In genomic region chr3:47412453-47412756, GRCh38 we compare ENCODE assay signal across 28 cellular contexts.
"Had no signal": no experiment of that assay in that cellular context is flagged by ENCODE, and none has a peak within 500 bp of the region (broad histone marks: within the 10 kb centered on the region; RNA-seq: fewer than 3 reads in every experiment).

No MANE protein-coding gene starts in this region.

- H3K4me3 Mint-ChIP-seq: activated naive CD4-positive, alpha-beta T cell treated with anti-CD3 and anti-CD28 coated beads for 36 hours; activated naive CD8-positive, alpha-beta T cell treated with anti-CD3 and anti-CD28 coated beads, Interleukin-2, amount 10 ng/mL, durations not matched to agents 7 days and 5 days; nephron progenitor cell; stimulated activated memory B cell treated with anti-CD40 and anti-IgM and Interleukin-4, amounts not matched to agents 10 μg/mL and 1 μg/mL and 100 μg/mL, for 72 hours; T-helper 1 cell treated with Interleukin-12 subunit alpha and Interleukin-12 subunit beta and Interleukin-4 antibody, amounts not matched to agents 30 μg/mL and 1 μg/mL, for 36 hours had no signal

- H3K27me3 ChIP-seq: colonic mucosa, gastrocnemius medialis, hepatocyte had no signal

- H3K27me3 Mint-ChIP-seq: activated naive CD8-positive, alpha-beta T cell treated with anti-CD3 and anti-CD28 coated beads, Interleukin-2, amount 10 ng/mL, durations not matched to agents 7 days and 5 days; stimulated activated memory B cell treated with anti-CD40 and anti-IgM and Interleukin-4, amounts not matched to agents 10 μg/mL and 1 μg/mL and 100 μg/mL, for 72 hours had no signal

- H3K9me3 Mint-ChIP-seq: activated naive CD4-positive, alpha-beta T cell treated with anti-CD3 and anti-CD28 coated beads for 36 hours; activated naive CD8-positive, alpha-beta T cell treated with anti-CD3 and anti-CD28 coated beads, Interleukin-2, amount 10 ng/mL, durations not matched to agents 7 days and 5 days; nephron progenitor cell; stimulated activated memory B cell treated with anti-CD40 and anti-IgM and Interleukin-4, amounts not matched to agents 10 μg/mL and 1 μg/mL and 100 μg/mL, for 72 hours; T-helper 1 cell treated with Interleukin-12 subunit alpha and Interleukin-12 subunit beta and Interleukin-4 antibody, amounts not matched to agents 30 μg/mL and 1 μg/mL, for 36 hours had no signal

- H3K27ac ChIP-seq: colonic mucosa, gastrocnemius medialis, hepatocyte, parathyroid adenoma, psoas muscle, thoracic aorta, WERI-Rb-1 had no signal

- ATAC-seq: activated CD4-positive, CD25-positive, alpha-beta regulatory T cell treated with anti-CD3 and anti-CD28 coated beads, Interleukin-2, amount 50 U/mL, for 24 hours; gastrocnemius medialis; left colon; psoas muscle; stimulated activated memory B cell treated with anti-CD40 and anti-IgM and Interleukin-4, amounts not matched to agents 10 μg/mL and 1 μg/mL and 100 μg/mL, for 72 hours had no signal

- H3K27ac Mint-ChIP-seq: activated naive CD4-positive, alpha-beta T cell treated with anti-CD3 and anti-CD28 coated beads for 36 hours; stimulated activated memory B cell treated with anti-CD40 and anti-IgM and Interleukin-4, amounts not matched to agents 10 μg/mL and 1 μg/mL and 100 μg/mL, for 72 hours; T-helper 1 cell treated with Interleukin-12 subunit alpha and Interleukin-12 subunit beta and Interleukin-4 antibody, amounts not matched to agents 30 μg/mL and 1 μg/mL, for 36 hours had no signal

- DNase-seq: activated CD4-positive, alpha-beta T cell treated with anti-CD3 and anti-CD28 coated beads for 48 hours; activated CD4-positive, alpha-beta T cell treated with anti-CD3 and anti-CD28 coated beads, Interleukin-2, amount 50 U/mL, for 48 hours; activated CD8-positive, alpha-beta memory T cell treated with anti-CD3 and anti-CD28 coated beads for 24 hours; activated effector memory CD4-positive, alpha-beta T cell treated with Interleukin-2 at 50 U/mL for 16 hours; activated naive CD4-positive, alpha-beta T cell treated with anti-CD3 and anti-CD28 coated beads for 36 hours; activated naive CD8-positive, alpha-beta T cell treated with anti-CD3 and anti-CD28 coated beads, Interleukin-2, amount 10 ng/mL, durations not matched to agents 7 days and 5 days; central memory CD4-positive, alpha-beta T cell; colonic mucosa; effector memory CD4-positive, alpha-beta T cell; gastrocnemius medialis; glutamatergic neuron; left colon; mammary epithelial cell; nephron progenitor cell; psoas muscle; stimulated activated CD4-positive, alpha-beta T cell treated with anti-CD3 and anti-CD28 coated beads, Interleukin-1b, Interleukin-23, amount 100 ng/mL, for 48 hours; stimulated activated CD4-positive, alpha-beta T cell treated with anti-CD3 and anti-CD28 coated beads, Interleukin-4, amount 100 ng/mL, for 4 hours; stimulated activated CD8-positive, alpha-beta memory T cell treated with anti-CD3 and anti-CD28 coated beads, Interleukin-4, amount 100 ng/mL, for 48 hours; T-helper 9 cell; trophoblast cell; WERI-Rb-1 had no signal

- H3K4me3 ChIP-seq: colonic mucosa, gastrocnemius medialis, hepatocyte, psoas muscle, smooth muscle cell, thoracic aorta had no signal
